ENCODE assay signal across 28 cellular contexts in genomic region chr16:66635406-66635805, GRCh38. TPM values are rescaled to one million over a fixed set of nuclear protein-coding genes. Genes with fewer than 3 reads are reported as not detected.
"Had no signal": no experiment of that assay in that cellular context is flagged by ENCODE, and none has a peak within 500 bp of the region (broad histone marks: within the 10 kb centered on the region; RNA-seq: fewer than 3 reads in every experiment).

No MANE protein-coding gene starts in this region.

- DNase-seq: activated B cell treated with CpG ODN at 0.5 μM for 24 hours; activated CD4-positive, alpha-beta T cell treated with anti-CD3 and anti-CD28 coated beads for 48 hours; activated CD4-positive, alpha-beta T cell treated with anti-CD3 and anti-CD28 coated beads, Interleukin-2, amount 50 U/mL, for 1 hour; activated CD4-positive, alpha-beta T cell treated with anti-CD3 and anti-CD28 coated beads, Interleukin-2, amount 50 U/mL, for 48 hours; activated CD8-positive, alpha-beta memory T cell treated with anti-CD3 and anti-CD28 coated beads for 24 hours; activated CD8-positive, alpha-beta T cell treated with anti-CD3 and anti-CD28 coated beads for 36 hours; activated effector memory CD4-positive, alpha-beta T cell treated with Interleukin-2 at 50 U/mL for 16 hours; activated gamma-delta T cell treated with Interleukin-2 at 50 U/mL for 16 hours; activated naive CD4-positive, alpha-beta T cell treated with anti-CD3 and anti-CD28 coated beads, Interleukin-2, amount 50 U/mL, for 16 hours; activated naive CD4-positive, alpha-beta T cell treated with Interleukin-2 at 50 U/mL for 16 hours; activated T-cell treated with anti-CD3 and anti-CD28 coated beads, Interleukin-2, amount 50 U/mL, for 4 hours; amniotic stem cell; body of pancreas; cortex of kidney; dermis blood vessel endothelial cell; effector CD4-positive, alpha-beta T cell; effector memory CD8-positive, alpha-beta T cell; erythroblast; foreskin keratinocyte; gastrocnemius medialis; glutamatergic neuron; T-cell; T-helper 9 cell; WERI-Rb-1 had no signal

- H3K27me3 ChIP-seq: body of pancreas, esophagus muscularis mucosa, foreskin keratinocyte, gastrocnemius medialis had no signal

- H3K9me3 ChIP-seq: body of pancreas, esophagus muscularis mucosa, gastrocnemius medialis had no signal

- H3K4me1 ChIP-seq: esophagus muscularis mucosa, gastrocnemius medialis had no signal

- H3K4me3 ChIP-seq: body of pancreas, esophagus muscularis mucosa, gastrocnemius medialis had no signal

- H3K27ac ChIP-seq: body of pancreas, esophagus muscularis mucosa, foreskin keratinocyte, gastrocnemius medialis, WERI-Rb-1 had no signal

- H3K36me3 ChIP-seq: gastrocnemius medialis had no signal

- ATAC-seq: activated CD4-positive, CD25-positive, alpha-beta regulatory T cell treated with anti-CD3 and anti-CD28 coated beads, Interleukin-2, amount 50 U/mL, for 24 hours; activated CD8-positive, alpha-beta T cell treated with anti-CD3 and anti-CD28 coated beads for 36 hours; activated T-cell treated with anti-CD3 and anti-CD28 coated beads, Interleukin-2, amount 50 U/mL, for 4 hours; activated T-helper 17 cell treated with anti-CD3 and anti-CD28 coated beads, Interleukin-2, amount 50 U/mL, for 72 hours; body of pancreas; effector memory CD8-positive, alpha-beta T cell; foreskin keratinocyte; gastrocnemius medialis; T-cell had no signal

RNA-seq across cellular contexts. Expression of gene CMTM2, which starts 56.1 kb away (rescaled TPM):
- total RNA-seq: activated B cell treated with CpG ODN at 0.5 μM for 24 hours; activated T-cell treated with anti-CD3 and anti-CD28 coated beads, Interleukin-2, amount 50 U/mL, for 4 hours; body of pancreas; chondrocyte; foreskin keratinocyte; gastrocnemius medialis had no signal
- polyA plus RNA-seq: foreskin keratinocyte had no signal
